ENCODE assay signal across 18 cellular contexts in genomic region chr10:114308470-114309110, GRCh38.
A peak's percentile ranks its signal among the peaks of the same experiment; 100 is the strongest.
DNase-seq lines count a peak whose midpoint lies in the region; ATAC-seq and TF ChIP-seq lines count a peak whose summit lies in the region.
"Had no signal": no experiment of that assay in that cellular context is flagged by ENCODE, and none has a peak within 500 bp of the region (broad histone marks: within the 10 kb centered on the region; RNA-seq: fewer than 3 reads in every experiment).

No MANE protein-coding gene starts in this region.

- no peaks in the 10 kb centered on the region for H3K36me3 Mint-ChIP-seq in activated naive CD8-positive, alpha-beta T cell treated with anti-CD3 and anti-CD28 coated beads, Interleukin-2, amount 50 U/mL, for 24 hours (ENCODE audit: low read depth)
- H3K36me3 Mint-ChIP-seq: naive B cell had no signal

- ATAC-seq in HG02885 (IDR thresholded peaks at IDR 0.05; ENCODE audit: poor library complexity, unreplicated experiment) (peak; percentile 55), body of pancreas (no peak), left colon (no peak)
- no peak for ATAC-seq in activated naive CD8-positive, alpha-beta T cell treated with anti-CD3 and anti-CD28 coated beads, Interleukin-2, amount 50 U/mL, for 24 hours
- ATAC-seq: activated T-cell treated with anti-CD3 and anti-CD28 coated beads, Interleukin-2, amount 50 U/mL, for 4 hours; foreskin keratinocyte; HepG2; stimulated activated naive CD8-positive, alpha-beta T cell treated with anti-CD3 and anti-CD28 coated beads, Interleukin-15, amount 100 ng/mL, for 72 hours had no signal

- no peaks in the 10 kb centered on the region for H3K27me3 ChIP-seq in body of pancreas
- H3K27me3 ChIP-seq: foreskin keratinocyte had no signal

- no peaks in the 10 kb centered on the region for H3K9me3 ChIP-seq in body of pancreas
- H3K9me3 ChIP-seq: psoas muscle had no signal

- no peak overlapping the region for H3K27ac ChIP-seq in body of pancreas
- H3K27ac ChIP-seq: psoas muscle had no signal

- TF ChIP-seq CTCF in body of pancreas (IDR thresholded peaks at IDR 0.05), result no peak

- in situ Hi-C loops in Caki2 (cut with HindIII; ENCODE audit: low pct_unique_long_range_greater_than_20kb, low sequenced_read_pairs), result no loop called here

- peaks cover 2% of the 10 kb centered on the region for H3K27me3 Mint-ChIP-seq in activated naive CD8-positive, alpha-beta T cell treated with anti-CD3 and anti-CD28 coated beads, Interleukin-2, amount 50 U/mL, for 24 hours
- H3K27me3 Mint-ChIP-seq: naive B cell; stimulated activated naive CD8-positive, alpha-beta T cell treated with anti-CD3 and anti-CD28 coated beads, Interleukin-15, amount 100 ng/mL, for 72 hours had no signal

- TF ChIP-seq POLR2A in body of pancreas (IDR thresholded peaks at IDR 0.05), result no peak

- no peak overlapping the region for H3K4me3 Mint-ChIP-seq in activated naive CD8-positive, alpha-beta T cell treated with anti-CD3 and anti-CD28 coated beads, Interleukin-2, amount 50 U/mL, for 24 hours
- H3K4me3 Mint-ChIP-seq: HFFc6; stimulated activated naive CD8-positive, alpha-beta T cell treated with anti-CD3 and anti-CD28 coated beads, Interleukin-15, amount 100 ng/mL, for 72 hours had no signal

- 60 to 65% methylated on average over 7 of the region's 7 CpGs for WGBS in body of pancreas, 2 donors

- peaks cover 0 to 2% of the 10 kb centered on the region in 2 donors for H3K36me3 ChIP-seq in body of pancreas (replicated peaks in 1 of 2; ENCODE audit: insufficient read depth in 1 of 2, low read depth in 2 of 2)

- H3K4me3 ChIP-seq in body of pancreas, result no peak overlapping the region
- H3K4me3 ChIP-seq: psoas muscle had no signal

- H3K27ac Mint-ChIP-seq in activated naive CD8-positive, alpha-beta T cell treated with anti-CD3 and anti-CD28 coated beads, Interleukin-2, amount 50 U/mL, for 24 hours, result no peak overlapping the region
- H3K27ac Mint-ChIP-seq: HFFc6, naive B cell had no signal

- intact Hi-C loops in body of pancreas (cut with DNase I) (loop anchor here (5.0 to 10.0 kb wide), 3 partner anchors 129 to 476 kb away; no protein-coding TSS in a partner anchor), left colon (cut with DNase I, micrococcal nuclease) (no loop called here)

- H3K4me1 ChIP-seq in body of pancreas, result peaks cover 10% of the 10 kb centered on the region

- H3K4me1 Mint-ChIP-seq in activated naive CD8-positive, alpha-beta T cell treated with anti-CD3 and anti-CD28 coated beads, Interleukin-2, amount 50 U/mL, for 24 hours, result peaks cover 15% of the 10 kb centered on the region

- peak; percentile 67 for DNase-seq in Caki2 (ENCODE audit: low read depth)
- peak; percentile 74 for DNase-seq in cerebellar cortex (ENCODE audit: low spot score)
- DNase-seq in pons (ENCODE audit: low spot score), result peak; percentile 19
- DNase-seq in activated naive CD8-positive, alpha-beta T cell treated with anti-CD3 and anti-CD28 coated beads, Interleukin-2, amount 50 U/mL, for 24 hours, result no peak
- DNase-seq in body of pancreas, result no peak
- no peak for DNase-seq in left colon
- no peak for DNase-seq in activated T-cell treated with anti-CD3 and anti-CD28 coated beads, Interleukin-2, amount 50 U/mL, for 1 hour
- DNase-seq: activated CD4-positive, alpha-beta T cell treated with anti-CD3 and anti-CD28 coated beads, Interleukin-2, amount 50 U/mL, for 4 hours; activated T-cell treated with anti-CD3 and anti-CD28 coated beads, Interleukin-2, amount 50 U/mL, for 4 hours; foreskin keratinocyte; naive B cell; NCI-H2081 treated with DMSO at 0.1 percent for 48 hours; NCI-H82; psoas muscle; stimulated activated naive CD8-positive, alpha-beta T cell treated with anti-CD3 and anti-CD28 coated beads, Interleukin-15, amount 100 ng/mL, for 72 hours had no signal

- H3K9me3 Mint-ChIP-seq in activated naive CD8-positive, alpha-beta T cell treated with anti-CD3 and anti-CD28 coated beads, Interleukin-2, amount 50 U/mL, for 24 hours, result no peaks in the 10 kb centered on the region
- H3K9me3 Mint-ChIP-seq: activated T-cell treated with anti-CD3 and anti-CD28 coated beads, Interleukin-2, amount 50 U/mL, for 4 hours; HFFc6; naive B cell; stimulated activated naive CD8-positive, alpha-beta T cell treated with anti-CD3 and anti-CD28 coated beads, Interleukin-15, amount 100 ng/mL, for 72 hours had no signal

Comparison
In these comparisons a context has a peak if more than half of its experiments do, and no peak if none do; other contexts are left out.
1. DNase-seq: peak in Caki2 (single experiment), cerebellar cortex (single experiment) and pons (single experiment); none in activated naive CD8-positive, alpha-beta T cell treated with anti-CD3 and anti-CD28 coated beads, Interleukin-2, amount 50 U/mL, for 24 hours (single experiment), body of pancreas (0 of 4), left colon (0 of 2) and activated T-cell treated with anti-CD3 and anti-CD28 coated beads, Interleukin-2, amount 50 U/mL, for 1 hour (single experiment).